Comparison of ENCODE assay signal across 30 cellular contexts in the genomic region with DNA sequence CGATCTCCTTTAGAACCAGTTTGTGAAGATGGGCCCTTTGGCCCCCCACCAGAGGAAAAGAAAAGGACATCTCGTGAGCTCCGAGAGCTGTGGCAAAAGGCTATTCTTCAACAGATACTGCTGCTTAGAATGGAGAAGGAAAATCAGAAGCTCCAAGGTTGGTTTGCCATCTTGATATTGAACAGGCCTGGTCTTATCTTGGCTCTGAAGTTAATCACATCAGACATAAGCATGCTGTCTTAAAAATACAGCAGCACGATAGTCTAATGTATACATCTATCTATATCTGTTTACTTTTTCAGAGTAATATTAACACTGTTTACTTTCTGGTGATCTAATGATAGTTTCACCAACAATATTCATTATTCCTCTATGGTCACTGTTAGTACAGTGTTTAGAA.
DNase-seq lines count a peak whose midpoint lies in the region; ATAC-seq and TF ChIP-seq lines count a peak whose summit lies in the region.
"Had no signal": no experiment of that assay in that cellular context is flagged by ENCODE, and none has a peak within 500 bp of the region (broad histone marks: within the 10 kb centered on the region; RNA-seq: fewer than 3 reads in every experiment).

No MANE protein-coding gene starts in this region.

- no peaks in the 10 kb centered on the region for H3K27me3 Mint-ChIP-seq in activated T-cell treated with anti-CD3 and anti-CD28 coated beads, Interleukin-2, amount 50 U/mL, for 72 hours (ENCODE audit: low read depth)
- no peaks in the 10 kb centered on the region for H3K27me3 Mint-ChIP-seq in activated T-helper 17 cell treated with anti-CD3 and anti-CD28 coated beads, Interleukin-2, amount 50 U/mL, for 72 hours
- H3K27me3 Mint-ChIP-seq: activated B cell treated with CpG ODN at 0.5 μM for 24 hours, memory B cell had no signal

- no peaks in the 10 kb centered on the region for H3K9me3 Mint-ChIP-seq in activated T-cell treated with anti-CD3 and anti-CD28 coated beads, Interleukin-2, amount 50 U/mL, for 72 hours
- no peaks in the 10 kb centered on the region for H3K9me3 Mint-ChIP-seq in activated T-helper 17 cell treated with anti-CD3 and anti-CD28 coated beads, Interleukin-2, amount 50 U/mL, for 72 hours
- H3K9me3 Mint-ChIP-seq: activated B cell treated with CpG ODN at 0.5 μM for 24 hours; activated naive CD4-positive, alpha-beta T cell treated with anti-CD3 and anti-CD28 coated beads, Interleukin-2, amount 50 U/mL, for 72 hours; memory B cell; neural progenitor cell had no signal

- H3K36me3 ChIP-seq in KMS-11 (ENCODE audit: insufficient read depth), result no peaks in the 10 kb centered on the region
- no peaks in the 10 kb centered on the region for H3K36me3 ChIP-seq in smooth muscle cell (ENCODE audit: low read depth)
- H3K36me3 ChIP-seq: MG63, neural progenitor cell, pancreas, SJCRH30, uterus had no signal

- H3K9ac ChIP-seq in KMS-11, result peak overlapping the region; percentile 36; the same call in 1 of the 2 replicates
- no peak overlapping the region for H3K9ac ChIP-seq in smooth muscle cell (ENCODE audit: low read depth)
- H3K9ac ChIP-seq: neural progenitor cell had no signal

- H3K4me2 ChIP-seq in KMS-11, result peak overlapping the region; percentile 87
- H3K4me2 ChIP-seq in smooth muscle cell, result peak overlapping the region; percentile 62
- H3K4me2 ChIP-seq: neural progenitor cell had no signal

- WGBS in smooth muscle cell (ENCODE audit: low lambda C conversion rate), result 31% methylated on average over 4 of the region's 4 CpGs

- no peak for TF ChIP-seq CTCF in KMS-11 (conservative IDR thresholded peaks at IDR 0.05; ENCODE audit: low read depth, low read length)
- TF ChIP-seq CTCF in smooth muscle cell (IDR thresholded peaks at IDR 0.05; ENCODE audit: borderline replicate concordance, insufficient read depth, poor library complexity, severe bottlenecking), result no peak

- H4K20me1 ChIP-seq in KMS-11 (ENCODE audit: insufficient read depth), result no peaks in the 10 kb centered on the region
- H4K20me1 ChIP-seq in smooth muscle cell (ENCODE audit: low read depth), result no peaks in the 10 kb centered on the region

- H3K4me1 Mint-ChIP-seq in activated T-cell treated with anti-CD3 and anti-CD28 coated beads, Interleukin-2, amount 50 U/mL, for 72 hours (ENCODE audit: low read depth), result peaks cover 39% of the 10 kb centered on the region
- peaks cover 20% of the 10 kb centered on the region for H3K4me1 Mint-ChIP-seq in activated T-helper 17 cell treated with anti-CD3 and anti-CD28 coated beads, Interleukin-2, amount 50 U/mL, for 72 hours
- H3K4me1 Mint-ChIP-seq: activated B cell treated with CpG ODN at 0.5 μM for 24 hours, memory B cell had no signal

- no peaks in the 10 kb centered on the region for H3K27me3 ChIP-seq in KMS-11 (ENCODE audit: insufficient read depth, low read depth)
- H3K27me3 ChIP-seq in smooth muscle cell (ENCODE audit: low read depth), result no peaks in the 10 kb centered on the region
- H3K27me3 ChIP-seq: ascending aorta, left lung, MG63, neural progenitor cell, pancreas, right atrium auricular region, SJCRH30, stomach, thyroid gland, uterus had no signal

- H3K4me1 ChIP-seq in KMS-11 (ENCODE audit: low read depth, poor library complexity, severe bottlenecking), result peaks cover 90% of the 10 kb centered on the region
- peaks cover 22% of the 10 kb centered on the region for H3K4me1 ChIP-seq in smooth muscle cell (ENCODE audit: low read depth)
- H3K4me1 ChIP-seq: left lung had no signal

- peaks cover 5 to 11% of the 10 kb centered on the region in 2 donors for H3K36me3 Mint-ChIP-seq in activated T-cell treated with anti-CD3 and anti-CD28 coated beads, Interleukin-2, amount 50 U/mL, for 72 hours (ENCODE audit: insufficient read depth in 2 of 2)
- H3K36me3 Mint-ChIP-seq in activated T-helper 17 cell treated with anti-CD3 and anti-CD28 coated beads, Interleukin-2, amount 50 U/mL, for 72 hours (ENCODE audit: low read depth), result peaks cover 43% of the 10 kb centered on the region

- H3K4me3 ChIP-seq in KMS-11 (IDR thresholded peaks at IDR 0.05; ENCODE audit: insufficient read depth, low read depth, low read length) (no peak overlapping the region), smooth muscle cell (no peak overlapping the region)
- H3K4me3 ChIP-seq: ascending aorta, coronary artery, left lung, MG63, neural progenitor cell, pancreas, right atrium auricular region, SJCRH30, stomach, thyroid gland, uterus had no signal

- H2AFZ ChIP-seq in KMS-11 (ENCODE audit: low read depth), result no peak overlapping the region
- H2AFZ ChIP-seq in smooth muscle cell (ENCODE audit: low read depth), result no peak overlapping the region
- H2AFZ ChIP-seq: neural progenitor cell had no signal

- peak overlapping the region in 1 of 2 donors; percentile 52 for H3K4me3 Mint-ChIP-seq in activated T-cell treated with anti-CD3 and anti-CD28 coated beads, Interleukin-2, amount 50 U/mL, for 72 hours
- peak overlapping the region; percentile 63 for H3K4me3 Mint-ChIP-seq in activated T-helper 17 cell treated with anti-CD3 and anti-CD28 coated beads, Interleukin-2, amount 50 U/mL, for 72 hours
- H3K4me3 Mint-ChIP-seq: activated B cell treated with CpG ODN at 0.5 μM for 24 hours, memory B cell, neural progenitor cell had no signal

- peaks cover 17% of the 10 kb centered on the region for H3F3A ChIP-seq in smooth muscle cell (ENCODE audit: low read depth)

- DNase-seq in activated T-cell treated with anti-CD3 and anti-CD28 coated beads, Interleukin-2, amount 50 U/mL, for 72 hours, result no peak
- DNase-seq in activated T-cell treated with anti-CD3 and anti-CD28 coated beads, Interleukin-2, amount 50 U/mL, for 48 hours, result no peak
- DNase-seq in smooth muscle cell (lab: John Stamatoyannopoulos, UW; ENCODE audit: unreplicated experiment) (no peak), retina (no peak), CD1c-positive myeloid dendritic cell (ENCODE audit: extremely low spot score) (no peak)
- DNase-seq: activated B cell treated with CpG ODN at 0.5 μM for 24 hours; activated CD8-positive, alpha-beta memory T cell treated with anti-CD3 and anti-CD28 coated beads for 24 hours; activated T-cell treated with anti-CD3 and anti-CD28 coated beads, Interleukin-2, amount 50 U/mL, for 1 hour; erythroblast; KBM-7; left lung; MG63; NCI-H1105 treated with DMSO at 0.1 percent for 48 hours; NCI-H1930; NCI-H2171 treated with DMSO at 0.1 percent for 48 hours; NCI-H510A; pancreas; SJCRH30; stimulated activated CD4-positive, alpha-beta T cell treated with anti-CD3 and anti-CD28 coated beads, Interleukin-1b, Interleukin-23, amount 100 ng/mL, for 48 hours; stomach; thyroid gland; uterus had no signal

- no peak for ATAC-seq in activated T-cell treated with anti-CD3 and anti-CD28 coated beads, Interleukin-2, amount 50 U/mL, for 72 hours (replicated peaks in 1 of 2)
- no peak for ATAC-seq in activated T-helper 17 cell treated with anti-CD3 and anti-CD28 coated beads, Interleukin-2, amount 50 U/mL, for 72 hours (replicated peaks)
- ATAC-seq: left lung, pancreas had no signal

- H3K27ac Mint-ChIP-seq in activated T-cell treated with anti-CD3 and anti-CD28 coated beads, Interleukin-2, amount 50 U/mL, for 72 hours, result peak overlapping the region; percentile 91
- peak overlapping the region; percentile 93 for H3K27ac Mint-ChIP-seq in activated T-helper 17 cell treated with anti-CD3 and anti-CD28 coated beads, Interleukin-2, amount 50 U/mL, for 72 hours
- H3K27ac Mint-ChIP-seq: activated B cell treated with CpG ODN at 0.5 μM for 24 hours, memory B cell, neural progenitor cell had no signal

- H3K9me3 ChIP-seq in smooth muscle cell (replicated peaks; ENCODE audit: low read depth), result no peaks in the 10 kb centered on the region
- H3K9me3 ChIP-seq: ascending aorta, left lung, MG63, pancreas, right atrium auricular region, SJCRH30, stomach, thyroid gland, uterus had no signal

- peak overlapping the region; percentile 89 for H3K27ac ChIP-seq in KMS-11
- peak overlapping the region; percentile 78 for H3K27ac ChIP-seq in smooth muscle cell (ENCODE audit: low read depth)
- H3K27ac ChIP-seq: ascending aorta, coronary artery, left lung, neural progenitor cell, right atrium auricular region, SJCRH30, stomach, thyroid gland, uterus had no signal

- H3K79me2 ChIP-seq in KMS-11 (ENCODE audit: insufficient read depth, low read depth), result no peaks in the 10 kb centered on the region
- H3K79me2 ChIP-seq in smooth muscle cell (ENCODE audit: low read depth), result no peaks in the 10 kb centered on the region
